ENCODE assay signal across 27 cellular contexts in genomic region chr20:20327756-20328155, GRCh38. TPM values are rescaled to one million over a fixed set of nuclear protein-coding genes. Genes with fewer than 3 reads are reported as not detected.
DNase-seq lines count a peak whose midpoint lies in the region; TF ChIP-seq lines count a peak whose summit lies in the region.
"Had no signal": no experiment of that assay in that cellular context is flagged by ENCODE, and none has a peak within 500 bp of the region (broad histone marks: within the 10 kb centered on the region; RNA-seq: fewer than 3 reads in every experiment).

No MANE protein-coding gene starts in this region.

- CTCF ChIA-PET in RWPE1 (lab: Yijun Ruan, JAX) (no interaction called here), A673 (lab: Charles Lee) (no interaction called here)

- intact Hi-C loops in A673 (cut with micrococcal nuclease; ENCODE audit: unreplicated experiment): no loop called here

- no TSS peak for BruUV-seq in A673 (replicated peaks; lab: Mats Ljungman, UMichigan)

- H3K4me3 ChIP-seq in fibroblast of villous mesenchyme (ENCODE audit: low read depth, low read length) (no peak overlapping the region), A673 (ENCODE audit: low read depth, low read length, poor library complexity, severe bottlenecking) (no peak overlapping the region)
- H3K4me3 ChIP-seq in effector memory CD4-positive, alpha-beta T cell (ENCODE audit: insufficient read depth, low read depth, low read length, poor library complexity, severe bottlenecking): no peak overlapping the region
- H3K4me3 ChIP-seq: BLaER1, upper lobe of left lung had no signal

- POLR2A ChIA-PET in RWPE1 (lab: Yijun Ruan, JAX; ENCODE audit: low non-redundant PET): no interaction called here
- POLR2A ChIA-PET in A673 (lab: Charles Lee; ENCODE audit: low non-redundant PET): no interaction called here

- H3K27me3 ChIP-seq in effector memory CD4-positive, alpha-beta T cell (replicated peaks; ENCODE audit: control insufficient read depth, insufficient read depth, low read length, poor library complexity, severe bottlenecking): no peaks in the 10 kb centered on the region
- H3K27me3 ChIP-seq in A673 (replicated peaks; ENCODE audit: insufficient read depth, low read depth, low read length, poor library complexity): peaks cover 25% of the 10 kb centered on the region
- H3K27me3 ChIP-seq: BLaER1, upper lobe of left lung had no signal

- H3K27ac ChIP-seq in RWPE1 (no peak overlapping the region), A673 (ENCODE audit: low read depth, low read length, poor library complexity, severe bottlenecking) (no peak overlapping the region)
- H3K27ac ChIP-seq in effector memory CD4-positive, alpha-beta T cell (ENCODE audit: insufficient read depth, low read length, poor library complexity, severe bottlenecking): no peak overlapping the region
- H3K27ac ChIP-seq: BLaER1, upper lobe of left lung had no signal

- DNase-seq in AG20443 (ENCODE audit: low spot score) (peak; percentile 10), HS-27A (ENCODE audit: low read depth) (peak; percentile 19), RWPE1 (ENCODE audit: low spot score) (peak; percentile 32), fibroblast of villous mesenchyme (ENCODE audit: low read depth) (peak; percentile 1), mucosa of gallbladder (ENCODE audit: low spot score) (no peak), A673 (ENCODE audit: low spot score) (no peak)
- DNase-seq in activated CD8-positive, alpha-beta memory T cell treated with anti-CD3 and anti-CD28 coated beads for 24 hours: no peak
- DNase-seq in effector memory CD4-positive, alpha-beta T cell: no peak
- DNase-seq: activated CD4-positive, alpha-beta T cell treated with anti-CD3 and anti-CD28 coated beads, Interleukin-2, amount 50 U/mL, for 48 hours; activated CD4-positive, CD25-positive, alpha-beta regulatory T cell; activated CD8-positive, alpha-beta memory T cell treated with anti-CD3 and anti-CD28 coated beads, Interleukin-2, amount 50 U/mL, for 48 hours; activated naive CD8-positive, alpha-beta T cell treated with anti-CD3 and anti-CD28 coated beads for 36 hours; Calu3; cerebellar nuclear complex; foreskin melanocyte; HFFc6; hippocampal formation; Karpas-422; left ventricle myocardium superior; naive thymus-derived CD8-positive, alpha-beta T cell; NCI-H1092; NCI-H187 treated with DMSO at 0.1 percent for 48 hours; occipital lobe; Right ventricle myocardium superior; upper lobe of left lung had no signal

- H3K36me3 ChIP-seq in effector memory CD4-positive, alpha-beta T cell (ENCODE audit: control insufficient read depth, insufficient read depth, low read length): no peaks in the 10 kb centered on the region
- H3K36me3 ChIP-seq in A673 (ENCODE audit: insufficient read depth, low read length, poor library complexity, severe bottlenecking): no peaks in the 10 kb centered on the region
- H3K36me3 ChIP-seq: BLaER1, upper lobe of left lung had no signal

- no peak for TF ChIP-seq CTCF in RWPE1 (conservative IDR thresholded peaks at IDR 0.05; ENCODE audit: low read depth)
- no peak for TF ChIP-seq CTCF in fibroblast of villous mesenchyme (IDR thresholded peaks at IDR 0.05; ENCODE audit: insufficient read depth, low read depth, low read length)
- no peak for TF ChIP-seq CTCF in A673 (conservative IDR thresholded peaks at IDR 0.05; ENCODE audit: low read depth, low read length)

- H3K4me1 ChIP-seq in effector memory CD4-positive, alpha-beta T cell (ENCODE audit: control insufficient read depth, insufficient read depth, low read length, poor library complexity, severe bottlenecking): no peaks in the 10 kb centered on the region
- H3K4me1 ChIP-seq in A673 (ENCODE audit: insufficient read depth, low read length, poor library complexity, severe bottlenecking): no peaks in the 10 kb centered on the region
- H3K4me1 ChIP-seq: upper lobe of left lung had no signal

- no peaks in the 10 kb centered on the region for H3K9me3 ChIP-seq in effector memory CD4-positive, alpha-beta T cell (ENCODE audit: control insufficient read depth, low read length)
- no peaks in the 10 kb centered on the region for H3K9me3 ChIP-seq in A673 (ENCODE audit: low read depth, low read length, poor library complexity, severe bottlenecking)
- H3K9me3 ChIP-seq: BLaER1, upper lobe of left lung had no signal

RNA-seq across cellular contexts. Expression of gene INSM1, which starts 40.1 kb away (rescaled TPM):
- under 0.01 TPM in 1 of 2 replicates, not detected in the other for total RNA-seq in fibroblast of villous mesenchyme
- total RNA-seq in mucosa of gallbladder: not detected
- not detected in 2 replicates for total RNA-seq in A673 (2021)
- total RNA-seq: Calu3; HFFc6; left ventricle myocardium superior; mesothelial cell of epicardium; naive thymus-derived CD8-positive, alpha-beta T cell; Right ventricle myocardium superior; upper lobe of left lung had no signal

Comparison
In these comparisons a context has a peak if more than half of its experiments do, and no peak if none do; other contexts are left out.
1. DNase-seq: peak in AG20443 (single experiment), HS-27A (single experiment), RWPE1 (single experiment) and fibroblast of villous mesenchyme (single experiment); none in activated CD8-positive, alpha-beta memory T cell treated with anti-CD3 and anti-CD28 coated beads for 24 hours (single experiment), mucosa of gallbladder (single experiment), effector memory CD4-positive, alpha-beta T cell (0 of 3) and A673 (single experiment).